38 cellular contexts compared by ENCODE assay signal in the genomic region with DNA sequence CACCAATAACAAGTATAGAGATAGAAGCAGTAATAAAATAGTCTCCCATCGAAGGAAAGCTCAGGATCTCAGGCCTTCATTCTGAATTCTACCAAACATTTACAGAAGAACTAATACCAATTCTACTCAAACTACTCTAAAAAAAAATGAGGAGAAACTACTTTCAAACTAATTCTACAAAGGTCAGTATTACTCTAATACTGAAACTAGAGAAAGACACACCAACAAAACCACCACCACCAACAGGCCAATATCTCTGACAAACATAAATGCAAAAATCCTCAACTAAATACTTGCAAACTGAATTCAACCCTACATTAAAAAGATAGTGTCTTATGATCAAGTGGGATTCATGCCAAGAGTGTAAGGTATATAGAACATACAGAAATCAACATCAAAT.
"Had no signal": no experiment of that assay in that cellular context is flagged by ENCODE, and none has a peak within 500 bp of the region (broad histone marks: within the 10 kb centered on the region; RNA-seq: fewer than 3 reads in every experiment).

No MANE protein-coding gene starts in this region.

- H3K27ac ChIP-seq: adrenal gland, ascending aorta, body of pancreas, brain microvascular endothelial cell, breast epithelium, cardiac muscle cell had no signal

- H3K4me1 Mint-ChIP-seq: activated naive CD4-positive, alpha-beta T cell treated with anti-CD3 and anti-CD28 coated beads, Interleukin-2, amount 10 ng/mL, durations not matched to agents 7 days and 5 days; activated naive CD4-positive, alpha-beta T cell treated with anti-CD3 and anti-CD28 coated beads, Interleukin-2, amount 50 U/mL, for 24 hours; activated naive CD8-positive, alpha-beta T cell treated with anti-CD3 and anti-CD28 coated beads for 36 hours; activated naive CD8-positive, alpha-beta T cell treated with anti-CD3 and anti-CD28 coated beads, Interleukin-2, amount 10 ng/mL, durations not matched to agents 7 days and 5 days; activated naive CD8-positive, alpha-beta T cell treated with anti-CD3 and anti-CD28 coated beads, Interleukin-2, amount 50 U/mL, for 24 hours; activated T-helper 17 cell treated with anti-CD3 and anti-CD28 coated beads, Interleukin-2, amount 50 U/mL, for 72 hours; brain; central memory CD8-positive, alpha-beta T cell had no signal

- H3K4me1 ChIP-seq: adrenal gland, ascending aorta, body of pancreas, breast epithelium had no signal

- H3K27me3 Mint-ChIP-seq: activated naive CD4-positive, alpha-beta T cell treated with anti-CD3 and anti-CD28 coated beads, Interleukin-2, amount 10 ng/mL, durations not matched to agents 7 days and 5 days; activated naive CD4-positive, alpha-beta T cell treated with anti-CD3 and anti-CD28 coated beads, Interleukin-2, amount 50 U/mL, for 24 hours; activated naive CD8-positive, alpha-beta T cell; activated naive CD8-positive, alpha-beta T cell treated with anti-CD3 and anti-CD28 coated beads for 36 hours; activated naive CD8-positive, alpha-beta T cell treated with anti-CD3 and anti-CD28 coated beads, Interleukin-2, amount 10 ng/mL, durations not matched to agents 7 days and 5 days; activated naive CD8-positive, alpha-beta T cell treated with anti-CD3 and anti-CD28 coated beads, Interleukin-2, amount 50 U/mL, for 24 hours; activated T-helper 17 cell treated with anti-CD3 and anti-CD28 coated beads, Interleukin-2, amount 50 U/mL, for 72 hours; brain; central memory CD8-positive, alpha-beta T cell had no signal

- H3K4me3 ChIP-seq: adrenal gland, ascending aorta, body of pancreas, breast epithelium, cardiac muscle cell had no signal

- H3K9me3 Mint-ChIP-seq: activated T-helper 1 cell treated with anti-CD3 and anti-CD28 coated beads, Interleukin-12 subunit alpha, Interleukin-12 subunit beta, Interleukin-2, Interleukin-4 antibody, amounts not matched to agents 30 ng/mL and 10 ng/mL and 1 ng/mL, durations not matched to agents 14 hours and 24 hours and 36 hours; brain had no signal

- H3K4me3 Mint-ChIP-seq: activated naive CD4-positive, alpha-beta T cell treated with anti-CD3 and anti-CD28 coated beads for 36 hours; activated naive CD4-positive, alpha-beta T cell treated with anti-CD3 and anti-CD28 coated beads, Interleukin-2, amount 10 ng/mL, durations not matched to agents 7 days and 5 days; activated naive CD4-positive, alpha-beta T cell treated with anti-CD3 and anti-CD28 coated beads, Interleukin-2, amount 50 U/mL, for 24 hours; activated naive CD8-positive, alpha-beta T cell; activated naive CD8-positive, alpha-beta T cell treated with anti-CD3 and anti-CD28 coated beads for 36 hours; activated naive CD8-positive, alpha-beta T cell treated with anti-CD3 and anti-CD28 coated beads, Interleukin-2, amount 10 ng/mL, durations not matched to agents 7 days and 5 days; activated naive CD8-positive, alpha-beta T cell treated with anti-CD3 and anti-CD28 coated beads, Interleukin-2, amount 50 U/mL, for 24 hours; activated T-cell treated with anti-CD3 and anti-CD28 coated beads, Interleukin-2, amount 50 U/mL, for 4 hours; activated T-cell treated with anti-CD3 and anti-CD28 coated beads, Interleukin-2, amount 50 U/mL, for 72 hours; activated T-helper 1 cell treated with anti-CD3 and anti-CD28 coated beads, Interleukin-12 subunit alpha, Interleukin-12 subunit beta, Interleukin-2, Interleukin-4 antibody, amounts not matched to agents 30 ng/mL and 10 ng/mL and 1 ng/mL, durations not matched to agents 14 hours and 24 hours and 36 hours; activated T-helper 17 cell treated with anti-CD3 and anti-CD28 coated beads, Interleukin-2, amount 50 U/mL, for 72 hours; brain; central memory CD8-positive, alpha-beta T cell had no signal

- H3K27ac Mint-ChIP-seq: activated naive CD4-positive, alpha-beta T cell treated with anti-CD3 and anti-CD28 coated beads for 36 hours; activated naive CD4-positive, alpha-beta T cell treated with anti-CD3 and anti-CD28 coated beads, Interleukin-2, amount 10 ng/mL, durations not matched to agents 7 days and 5 days; activated naive CD4-positive, alpha-beta T cell treated with anti-CD3 and anti-CD28 coated beads, Interleukin-2, amount 50 U/mL, for 24 hours; activated naive CD4-positive, alpha-beta T cell treated with anti-CD3 and anti-CD28 coated beads, Interleukin-2, amount 50 U/mL, for 72 hours; activated naive CD8-positive, alpha-beta T cell; activated naive CD8-positive, alpha-beta T cell treated with anti-CD3 and anti-CD28 coated beads for 36 hours; activated naive CD8-positive, alpha-beta T cell treated with anti-CD3 and anti-CD28 coated beads, Interleukin-2, amount 10 ng/mL, durations not matched to agents 7 days and 5 days; activated naive CD8-positive, alpha-beta T cell treated with anti-CD3 and anti-CD28 coated beads, Interleukin-2, amount 50 U/mL, for 24 hours; activated T-cell treated with anti-CD3 and anti-CD28 coated beads, Interleukin-2, amount 50 U/mL, for 72 hours; activated T-helper 1 cell treated with anti-CD3 and anti-CD28 coated beads, Interleukin-12 subunit alpha, Interleukin-12 subunit beta, Interleukin-2, Interleukin-4 antibody, amounts not matched to agents 30 ng/mL and 10 ng/mL and 1 ng/mL, durations not matched to agents 14 hours and 24 hours and 36 hours; activated T-helper 17 cell treated with anti-CD3 and anti-CD28 coated beads, Interleukin-2, amount 50 U/mL, for 72 hours; activated T-helper 2 cell treated with anti-CD3 and anti-CD28 coated beads, Interferon-gamma antibody, Interleukin-2, Interleukin-4, amounts not matched to agents 10 μg/mL and 5 μg/mL and 100 μg/mL, durations not matched to agents 14 hours and 24 hours and 36 hours; brain had no signal

- H3K27me3 ChIP-seq: adrenal gland, ascending aorta, body of pancreas, brain microvascular endothelial cell, breast epithelium, cardiac muscle cell had no signal

- FAIRE-seq: astrocyte, bronchial epithelial cell had no signal

- DNase-seq: activated effector memory CD4-positive, alpha-beta T cell treated with anti-CD3 and anti-CD28 coated beads, Interleukin-2, amount 50 U/mL, for 16 hours; activated effector memory CD4-positive, alpha-beta T cell treated with Interleukin-2 at 50 U/mL for 16 hours; activated gamma-delta T cell; activated gamma-delta T cell treated with Interleukin-2 at 50 U/mL for 16 hours; activated naive CD4-positive, alpha-beta T cell; activated naive CD4-positive, alpha-beta T cell treated with anti-CD3 and anti-CD28 coated beads for 36 hours; activated naive CD4-positive, alpha-beta T cell treated with anti-CD3 and anti-CD28 coated beads, Interleukin-2, amount 10 ng/mL, durations not matched to agents 7 days and 5 days; activated naive CD4-positive, alpha-beta T cell treated with anti-CD3 and anti-CD28 coated beads, Interleukin-2, amount 50 U/mL, for 16 hours; activated naive CD4-positive, alpha-beta T cell treated with Interleukin-2 at 50 U/mL for 16 hours; activated naive CD8-positive, alpha-beta T cell treated with anti-CD3 and anti-CD28 coated beads for 36 hours; activated naive CD8-positive, alpha-beta T cell treated with anti-CD3 and anti-CD28 coated beads, Interleukin-2, amount 10 ng/mL, durations not matched to agents 7 days and 5 days; activated naive CD8-positive, alpha-beta T cell treated with anti-CD3 and anti-CD28 coated beads, Interleukin-2, amount 50 U/mL, for 24 hours; activated T-cell treated with anti-CD3 and anti-CD28 coated beads, Interleukin-2, amount 50 U/mL, for 4 hours; activated T-cell treated with anti-CD3 and anti-CD28 coated beads, Interleukin-2, amount 50 U/mL, for 48 hours; activated T-cell treated with anti-CD3 and anti-CD28 coated beads, Interleukin-2, amount 50 U/mL, for 72 hours; adrenal gland; amniotic stem cell; amygdala; anterior cingulate cortex; aorta; body of pancreas; brain microvascular endothelial cell; caudate nucleus; central memory CD4-positive, alpha-beta T cell; cerebellar nuclear complex had no signal

- H3K36me3 Mint-ChIP-seq: activated naive CD4-positive, alpha-beta T cell treated with anti-CD3 and anti-CD28 coated beads, Interleukin-2, amount 10 ng/mL, durations not matched to agents 7 days and 5 days; activated naive CD4-positive, alpha-beta T cell treated with anti-CD3 and anti-CD28 coated beads, Interleukin-2, amount 50 U/mL, for 24 hours; activated naive CD4-positive, alpha-beta T cell treated with anti-CD3 and anti-CD28 coated beads, Interleukin-2, amount 50 U/mL, for 72 hours; activated naive CD8-positive, alpha-beta T cell; activated naive CD8-positive, alpha-beta T cell treated with anti-CD3 and anti-CD28 coated beads for 36 hours; activated naive CD8-positive, alpha-beta T cell treated with anti-CD3 and anti-CD28 coated beads, Interleukin-2, amount 10 ng/mL, durations not matched to agents 7 days and 5 days; brain had no signal

- H3K36me3 ChIP-seq: adrenal gland, ascending aorta, brain microvascular endothelial cell, breast epithelium, cardiac muscle cell had no signal

- ATAC-seq: activated naive CD4-positive, alpha-beta T cell treated with anti-CD3 and anti-CD28 coated beads, Interleukin-2, amount 50 U/mL, for 72 hours; activated naive CD8-positive, alpha-beta T cell treated with anti-CD3 and anti-CD28 coated beads, Interleukin-2, amount 50 U/mL, for 24 hours; activated T-cell treated with anti-CD3 and anti-CD28 coated beads, Interleukin-2, amount 50 U/mL, for 4 hours; activated T-cell treated with anti-CD3 and anti-CD28 coated beads, Interleukin-2, amount 50 U/mL, for 72 hours; activated T-helper 17 cell treated with anti-CD3 and anti-CD28 coated beads, Interleukin-2, amount 50 U/mL, for 72 hours; body of pancreas had no signal

- H3K9me3 ChIP-seq: adrenal gland, ascending aorta, body of pancreas, breast epithelium had no signal
